28 cellular contexts compared by ENCODE assay signal in genomic region chr5:57618767-57619381, GRCh38.
"Had no signal": no experiment of that assay in that cellular context is flagged by ENCODE, and none has a peak within 500 bp of the region (broad histone marks: within the 10 kb centered on the region; RNA-seq: fewer than 3 reads in every experiment).

No MANE protein-coding gene starts in this region.

- H3K27ac ChIP-seq: neural progenitor cell, ovary, parathyroid adenoma, psoas muscle, right lobe of liver, sigmoid colon, stomach, thoracic aorta, thyroid gland, tibial nerve, upper lobe of left lung, vagina had no signal

- H3K27ac Mint-ChIP-seq: natural killer cell; nephron; neural progenitor cell; progenitor cell of endocrine pancreas; stimulated activated effector memory CD8-positive, alpha-beta T cell treated with anti-CD3 and anti-CD28 coated beads, Interleukin-12 subunit alpha, Interleukin-12 subunit beta, amount 100 ng/mL, for 72 hours; stimulated activated naive CD8-positive, alpha-beta T cell treated with anti-CD3 and anti-CD28 coated beads, Interleukin-15, Interleukin-2, amounts not matched to agents 100 ng/mL and 50 ng/mL, for 24 hours had no signal

- ATAC-seq: natural killer cell; psoas muscle; right cardiac atrium; right lobe of liver; stimulated activated effector memory CD8-positive, alpha-beta T cell treated with anti-CD3 and anti-CD28 coated beads, Interleukin-12 subunit alpha, Interleukin-12 subunit beta, amount 100 ng/mL, for 72 hours had no signal

- H3K4me3 ChIP-seq: neural progenitor cell, ovary, psoas muscle, right lobe of liver, sigmoid colon, stomach, thoracic aorta, thyroid gland, tibial nerve, upper lobe of left lung, vagina had no signal

- H3K9ac ChIP-seq: neural progenitor cell, parathyroid adenoma had no signal

- H3K4me1 Mint-ChIP-seq: natural killer cell; neural progenitor cell; stimulated activated effector memory CD8-positive, alpha-beta T cell treated with anti-CD3 and anti-CD28 coated beads, Interleukin-12 subunit alpha, Interleukin-12 subunit beta, amount 100 ng/mL, for 72 hours had no signal

- H3K36me3 Mint-ChIP-seq: natural killer cell; neural progenitor cell; stimulated activated effector memory CD8-positive, alpha-beta T cell treated with anti-CD3 and anti-CD28 coated beads, Interleukin-12 subunit alpha, Interleukin-12 subunit beta, amount 100 ng/mL, for 72 hours had no signal

- FAIRE-seq: small intestine, urothelium cell line had no signal

- H3K4me1 ChIP-seq: neural progenitor cell, parathyroid adenoma, psoas muscle, right lobe of liver, stomach, thyroid gland, tibial nerve, upper lobe of left lung, vagina had no signal

- H3K36me3 ChIP-seq: neural progenitor cell, ovary, right lobe of liver, sigmoid colon, stomach, thoracic aorta, thyroid gland, tibial nerve, upper lobe of left lung, vagina had no signal

- H3K27me3 Mint-ChIP-seq: progenitor cell of endocrine pancreas had no signal

- H3K9me3 Mint-ChIP-seq: neural progenitor cell; stimulated activated naive CD8-positive, alpha-beta T cell treated with anti-CD3 and anti-CD28 coated beads, Interleukin-15, Interleukin-2, amounts not matched to agents 100 ng/mL and 50 ng/mL, for 24 hours had no signal

- DNase-seq: natural killer cell; occipital lobe; ovary; posterior cingulate gyrus; psoas muscle; right cardiac atrium; right lobe of liver; sigmoid colon; small intestine; stimulated activated CD4-positive, alpha-beta T cell treated with anti-CD3 and anti-CD28 coated beads, Interleukin-15, amount 100 ng/mL, for 24 hours; stimulated activated CD4-positive, alpha-beta T cell treated with anti-CD3 and anti-CD28 coated beads, Interleukin-2, amount 100 ng/mL, for 24 hours; stimulated activated CD4-positive, alpha-beta T cell treated with anti-CD3 and anti-CD28 coated beads, Interleukin-2, amount 100 ng/mL, for 48 hours; stimulated activated CD4-positive, alpha-beta T cell treated with anti-CD3 and anti-CD28 coated beads, Interleukin-4, amount 100 ng/mL, for 24 hours; stimulated activated naive CD4-positive, alpha-beta T cell; stomach; thyroid gland; trophoblast cell; upper lobe of left lung had no signal

- H3K79me2 ChIP-seq: parathyroid adenoma had no signal

- H3K4me2 ChIP-seq: neural progenitor cell had no signal

- H3K4me3 Mint-ChIP-seq: natural killer cell; nephron; neural progenitor cell; stimulated activated effector memory CD8-positive, alpha-beta T cell treated with anti-CD3 and anti-CD28 coated beads, Interleukin-12 subunit alpha, Interleukin-12 subunit beta, amount 100 ng/mL, for 72 hours; stimulated activated naive CD8-positive, alpha-beta T cell treated with anti-CD3 and anti-CD28 coated beads, Interleukin-15, Interleukin-2, amounts not matched to agents 100 ng/mL and 50 ng/mL, for 24 hours had no signal

- H2AFZ ChIP-seq: neural progenitor cell, parathyroid adenoma had no signal

- H3K9me3 ChIP-seq: ovary, psoas muscle, right lobe of liver, sigmoid colon, stomach, thoracic aorta, thyroid gland, upper lobe of left lung, vagina had no signal

- H3K27me3 ChIP-seq: neural progenitor cell, ovary, right lobe of liver, sigmoid colon, stomach, thyroid gland, tibial nerve, upper lobe of left lung, vagina had no signal
